ENCODE assay signal across 8 cellular contexts in the genomic region with DNA sequence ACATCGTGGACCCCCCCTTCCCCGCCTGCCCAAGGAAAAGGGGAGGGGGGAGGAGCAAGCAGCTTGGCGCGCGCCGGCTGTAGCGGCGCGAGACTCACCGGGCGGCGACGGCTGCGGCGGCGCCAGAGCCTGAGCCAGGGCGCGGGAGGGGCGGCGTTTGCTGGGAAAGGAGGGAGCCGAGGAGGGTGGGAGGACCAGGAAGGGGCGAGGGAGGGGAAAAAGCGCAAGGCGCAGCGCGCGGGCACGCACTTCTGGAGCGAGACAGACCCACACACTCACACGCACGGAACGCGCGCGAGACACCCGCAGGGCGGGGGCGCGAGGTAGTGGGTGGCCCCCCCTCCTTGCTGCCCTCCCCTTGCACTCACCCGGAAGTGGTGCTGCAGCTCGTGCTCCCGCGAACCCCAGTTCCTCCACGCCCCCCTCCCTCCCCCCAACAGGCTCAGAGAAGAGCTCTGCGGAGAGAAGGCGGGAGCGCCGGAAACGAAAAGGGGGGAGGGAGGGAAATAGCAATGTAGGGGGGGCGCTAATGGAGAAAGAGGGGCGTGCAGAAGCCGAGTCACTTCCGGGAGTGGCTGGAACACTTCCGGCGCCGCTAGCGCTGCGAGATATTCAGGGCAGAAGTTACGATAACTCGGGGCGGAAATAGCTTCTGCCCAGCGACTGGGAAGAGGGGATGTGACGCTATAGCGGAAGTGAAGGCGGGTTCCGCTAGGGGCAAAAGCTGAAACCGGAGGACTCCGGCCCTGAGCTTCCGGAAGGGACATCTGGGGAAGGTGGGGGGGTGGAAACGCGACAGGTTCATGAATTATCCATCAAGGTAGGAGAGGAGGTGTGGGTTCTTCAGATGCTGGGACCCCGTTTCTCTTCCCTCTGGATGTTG. TPM values are rescaled to one million over a fixed set of nuclear protein-coding genes. Genes with fewer than 3 reads are reported as not detected.
DNase-seq lines count a peak whose midpoint lies in the region; ATAC-seq lines count a peak whose summit lies in the region.

TSS of gene ZNF384 (minus strand) at position 376 of the 883 bp plus-strand sequence. CDS start 9,855 bp downstream, outside the sequence.

- peak within 1 kb of the TSS; percentile 90 to 98 (median 95) for H3K4me3 Mint-ChIP-seq in IgD-negative memory B cell

- DNase-seq in DMS 273 treated with DMSO at 0.1 percent for 48 hours (lab: John Stamatoyannopoulos, UW) (peak; percentile 95), OCI-M2 (lab: John Stamatoyannopoulos, UW; ENCODE audit: unreplicated experiment) (peak; percentile 61), activated T-cell treated with anti-CD3 and anti-CD28 coated beads for 4 hours (peak; percentile 89), epidermal melanocyte (ENCODE audit: insufficient read length, low spot score) (peak; percentile 98), middle frontal gyrus (ENCODE audit: extremely low spot score, low spot score) (peak; percentile 100)
- DNase-seq in stimulated activated CD8-positive, alpha-beta memory T cell treated with anti-CD3 and anti-CD28 coated beads, Interleukin-2, amount 100 ng/mL, for 48 hours (ENCODE audit: low read depth in 2 of 2), result peak; percentile 85 to 88

- H3K9me3 Mint-ChIP-seq in IgD-negative memory B cell, result no peaks in the 10 kb centered on the region

- no peaks in the 10 kb centered on the region for H3K27me3 Mint-ChIP-seq in IgD-negative memory B cell

- H3K36me3 Mint-ChIP-seq in IgD-negative memory B cell, result no peaks in the 10 kb centered on the region

- peak; percentile 86 for ATAC-seq in GM21529 (IDR thresholded peaks at IDR 0.05; ENCODE audit: unreplicated experiment)

- H3K27ac Mint-ChIP-seq in IgD-negative memory B cell, result peak within 1 kb of the TSS; percentile 87 to 99 (median 95)

- H3K4me1 Mint-ChIP-seq in IgD-negative memory B cell, result peaks cover 31 to 46% (median 39%) of the 10 kb centered on the region in 3 donors

RNA-seq across cellular contexts. Expression of gene ZNF384, which starts in this region (rescaled TPM):
- polyA plus RNA-seq in IgD-negative memory B cell, result 32.5 TPM

Comparison
In these comparisons a context has a peak if more than half of its experiments do, and no peak if none do; other contexts are left out.
1. Peak in every context shown above with its lines: DNase-seq and ATAC-seq.